ENCODE assay signal across 1 cellular context in the genomic region with DNA sequence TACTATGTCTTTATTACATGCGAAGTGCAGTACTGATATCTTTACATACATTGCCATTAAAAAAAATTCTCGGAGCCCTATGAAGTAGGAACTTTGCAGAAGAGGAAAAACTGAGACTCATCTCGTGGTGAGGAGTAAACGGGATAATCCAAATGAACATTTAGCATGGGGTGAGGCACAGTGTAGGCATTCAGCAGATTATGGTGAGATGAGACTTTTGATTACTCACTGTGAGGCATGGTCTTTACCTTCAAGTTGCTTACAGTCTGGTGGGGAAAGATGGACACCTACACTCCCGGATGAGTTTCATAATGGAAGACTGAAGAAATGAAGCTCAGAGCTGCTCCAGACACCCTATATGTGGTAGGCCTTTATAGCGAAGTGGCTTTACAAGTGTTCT.
TF ChIP-seq lines count a peak whose summit lies in the region.

No MANE protein-coding gene starts in this region.

TF ChIP-seq in WTC11, 78 proteins besides CTCF, POLR2A, EP300 and RAD21 (continued from another document):
- TF ChIP-seq ETV6 (CRISPR knock-in tag; IDR thresholded peaks at IDR 0.05), result no peak
